Comparison of ENCODE assay signal across 34 cellular contexts in the genomic region with DNA sequence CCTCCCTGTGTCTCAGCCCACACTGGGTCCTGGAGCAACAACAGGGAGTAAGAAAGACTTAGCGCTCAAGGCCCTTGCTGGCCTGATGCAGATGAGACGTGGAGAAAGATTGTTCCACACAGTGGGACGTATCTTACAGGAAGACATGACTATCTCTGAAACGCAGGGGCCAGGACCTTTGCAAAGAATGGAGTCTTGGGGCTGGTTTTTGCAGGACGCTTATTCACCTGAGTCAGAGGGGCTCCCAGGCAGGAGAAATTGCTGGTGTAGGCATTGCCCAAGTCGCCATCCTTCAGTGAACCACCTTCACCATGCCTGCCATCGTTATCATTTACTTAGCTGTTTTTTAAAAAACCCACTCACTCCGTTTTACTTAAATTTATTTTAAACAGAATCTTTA. TPM values are rescaled to one million over a fixed set of nuclear protein-coding genes. Genes with fewer than 3 reads are reported as not detected.
"Had no signal": no experiment of that assay in that cellular context is flagged by ENCODE, and none has a peak within 500 bp of the region (broad histone marks: within the 10 kb centered on the region; RNA-seq: fewer than 3 reads in every experiment).

No MANE protein-coding gene starts in this region.

- H3K27me3 ChIP-seq: gastroesophageal sphincter, heart left ventricle, left lung, tibial nerve, upper lobe of right lung, uterus had no signal

- H3K4me2 ChIP-seq: hepatocyte had no signal

- H3K4me3 ChIP-seq: esophagus muscularis mucosa, gastroesophageal sphincter, heart left ventricle, hepatocyte, left lung, mucosa of descending colon, prostate gland, skin epidermis, spleen, thoracic aorta, tibial nerve, upper lobe of right lung, uterus had no signal

- H3K4me1 Mint-ChIP-seq: mesothelial cell of epicardium, neural crest cell had no signal

- H3K36me3 ChIP-seq: esophagus muscularis mucosa, gastroesophageal sphincter, heart left ventricle, left lung, prostate gland, spleen, thoracic aorta, tibial nerve, upper lobe of right lung, uterus had no signal

- H3K9me3 ChIP-seq: esophagus muscularis mucosa, gastroesophageal sphincter, heart left ventricle, left lung, mucosa of descending colon, prostate gland, spleen, thoracic aorta, tibial nerve, upper lobe of right lung, uterus had no signal

- H3K27ac Mint-ChIP-seq: dendritic cell treated with granulocyte-macrophage colony-stimulating factor and Interleukin-4, amounts not matched to agents 40 ng/mL and 50 ng/mL, for 4 days; mesothelial cell of epicardium; naive B cell; natural killer cell treated with Interleukin-12 subunit alpha and Interleukin-12 subunit beta and Interleukin-15 and Interleukin-18, amount 100 ng/mL, for 72 hours; stimulated activated memory B cell treated with anti-CD40 and anti-IgM and Interleukin-4, amounts not matched to agents 10 μg/mL and 1 μg/mL and 100 μg/mL, for 72 hours had no signal

- H3K4me1 ChIP-seq: foreskin keratinocyte, gastroesophageal sphincter, left lung, prostate gland, upper lobe of right lung, uterus had no signal

- H2AFZ ChIP-seq: hepatocyte had no signal

- H3K27me3 Mint-ChIP-seq: stimulated activated memory B cell treated with anti-CD40 and anti-IgM and Interleukin-4, amounts not matched to agents 10 μg/mL and 1 μg/mL and 100 μg/mL, for 72 hours had no signal

- ATAC-seq: foreskin keratinocyte; gastroesophageal sphincter; left lung; mucosa of descending colon; natural killer cell treated with Interleukin-12 subunit alpha and Interleukin-12 subunit beta and Interleukin-15 and Interleukin-18, amount 100 ng/mL, for 72 hours; stimulated activated memory B cell treated with anti-CD40 and anti-IgM and Interleukin-4, amounts not matched to agents 10 μg/mL and 1 μg/mL and 100 μg/mL, for 72 hours; stimulated activated naive CD8-positive, alpha-beta T cell treated with anti-CD3 and anti-CD28 coated beads, Interleukin-15, Interleukin-2, amounts not matched to agents 100 U/mL and 50 U/mL, for 24 hours; upper lobe of right lung had no signal

- H3K27ac ChIP-seq: esophagus muscularis mucosa, foreskin keratinocyte, gastroesophageal sphincter, hepatocyte, left lung, prostate gland, skin epidermis, spleen, thoracic aorta, tibial nerve, upper lobe of right lung, uterus had no signal

- H3K79me2 ChIP-seq: hepatocyte had no signal

- H3K9me3 Mint-ChIP-seq: dendritic cell treated with granulocyte-macrophage colony-stimulating factor and Interleukin-4, amounts not matched to agents 40 ng/mL and 50 ng/mL, for 4 days; mesothelial cell of epicardium; naive B cell; natural killer cell treated with Interleukin-12 subunit alpha and Interleukin-12 subunit beta and Interleukin-15 and Interleukin-18, amount 100 ng/mL, for 72 hours; neural crest cell; stimulated activated memory B cell treated with anti-CD40 and anti-IgM and Interleukin-4, amounts not matched to agents 10 μg/mL and 1 μg/mL and 100 μg/mL, for 72 hours had no signal

- DNase-seq: effector CD8-positive, alpha-beta T cell; left lung; mesenchymal stem cell; mucosa of descending colon; naive B cell; stimulated activated CD4-positive, alpha-beta T cell treated with anti-CD3 and anti-CD28 coated beads, Interleukin-4, amount 100 ng/mL, for 4 hours; stimulated activated naive CD8-positive, alpha-beta T cell treated with anti-CD3 and anti-CD28 coated beads, Interleukin-15, Interleukin-2, amounts not matched to agents 100 U/mL and 50 U/mL, for 24 hours; substantia nigra; upper lobe of right lung; uterus had no signal

- H3K36me3 Mint-ChIP-seq: mesothelial cell of epicardium; naive B cell; natural killer cell treated with Interleukin-12 subunit alpha and Interleukin-12 subunit beta and Interleukin-15 and Interleukin-18, amount 100 ng/mL, for 72 hours; stimulated activated memory B cell treated with anti-CD40 and anti-IgM and Interleukin-4, amounts not matched to agents 10 μg/mL and 1 μg/mL and 100 μg/mL, for 72 hours had no signal

- H3K4me3 Mint-ChIP-seq: dendritic cell treated with granulocyte-macrophage colony-stimulating factor and Interleukin-4, amounts not matched to agents 40 ng/mL and 50 ng/mL, for 4 days; mesothelial cell of epicardium; natural killer cell treated with Interleukin-12 subunit alpha and Interleukin-12 subunit beta and Interleukin-15 and Interleukin-18, amount 100 ng/mL, for 72 hours; neural crest cell; stimulated activated memory B cell treated with anti-CD40 and anti-IgM and Interleukin-4, amounts not matched to agents 10 μg/mL and 1 μg/mL and 100 μg/mL, for 72 hours had no signal

RNA-seq across cellular contexts. Expression of gene GDF10, which starts 11.8 kb away (rescaled TPM):
- total RNA-seq: endothelial cell of umbilical vein; epithelial cell of proximal tubule; foreskin keratinocyte; kidney epithelial cell; natural killer cell treated with Interleukin-12 subunit alpha and Interleukin-12 subunit beta and Interleukin-15 and Interleukin-18, amount 100 ng/mL, for 72 hours had no signal
- polyA plus RNA-seq: endothelial cell of umbilical vein, foreskin keratinocyte had no signal

RNA-seq across cellular contexts. Expression of gene GDF2, which starts 34.0 kb away (rescaled TPM):
- total RNA-seq: endothelial cell of umbilical vein; epithelial cell of proximal tubule; esophagus muscularis mucosa; fibroblast of lung; foreskin keratinocyte; gastroesophageal sphincter; heart left ventricle; hepatocyte; kidney epithelial cell; left cardiac atrium; left lung; lower leg skin; lung microvascular endothelial cell; mesothelial cell of epicardium; mucosa of descending colon; natural killer cell treated with Interleukin-12 subunit alpha and Interleukin-12 subunit beta and Interleukin-15 and Interleukin-18, amount 100 ng/mL, for 72 hours; neural crest cell; osteoblast; prostate gland; spleen; thoracic aorta; tibial nerve; upper lobe of right lung; uterus had no signal
- polyA plus RNA-seq: endothelial cell of umbilical vein, fibroblast of lung, foreskin keratinocyte, heart left ventricle, spleen had no signal

RNA-seq across cellular contexts. Expression of gene RBP3, which starts 59.9 kb away (rescaled TPM):
- total RNA-seq: endothelial cell of umbilical vein; epithelial cell of proximal tubule; fibroblast of lung; foreskin keratinocyte; gastroesophageal sphincter; heart left ventricle; kidney epithelial cell; left cardiac atrium; left lung; lower leg skin; lung microvascular endothelial cell; mesothelial cell of epicardium; mucosa of descending colon; natural killer cell treated with Interleukin-12 subunit alpha and Interleukin-12 subunit beta and Interleukin-15 and Interleukin-18, amount 100 ng/mL, for 72 hours; neural crest cell; osteoblast; prostate gland; right cardiac atrium; spleen; thoracic aorta; tibial nerve; upper lobe of right lung; uterus had no signal
- polyA plus RNA-seq: endothelial cell of umbilical vein, fibroblast of lung, foreskin keratinocyte, heart left ventricle, right cardiac atrium, spleen had no signal
